In the genomic region with DNA sequence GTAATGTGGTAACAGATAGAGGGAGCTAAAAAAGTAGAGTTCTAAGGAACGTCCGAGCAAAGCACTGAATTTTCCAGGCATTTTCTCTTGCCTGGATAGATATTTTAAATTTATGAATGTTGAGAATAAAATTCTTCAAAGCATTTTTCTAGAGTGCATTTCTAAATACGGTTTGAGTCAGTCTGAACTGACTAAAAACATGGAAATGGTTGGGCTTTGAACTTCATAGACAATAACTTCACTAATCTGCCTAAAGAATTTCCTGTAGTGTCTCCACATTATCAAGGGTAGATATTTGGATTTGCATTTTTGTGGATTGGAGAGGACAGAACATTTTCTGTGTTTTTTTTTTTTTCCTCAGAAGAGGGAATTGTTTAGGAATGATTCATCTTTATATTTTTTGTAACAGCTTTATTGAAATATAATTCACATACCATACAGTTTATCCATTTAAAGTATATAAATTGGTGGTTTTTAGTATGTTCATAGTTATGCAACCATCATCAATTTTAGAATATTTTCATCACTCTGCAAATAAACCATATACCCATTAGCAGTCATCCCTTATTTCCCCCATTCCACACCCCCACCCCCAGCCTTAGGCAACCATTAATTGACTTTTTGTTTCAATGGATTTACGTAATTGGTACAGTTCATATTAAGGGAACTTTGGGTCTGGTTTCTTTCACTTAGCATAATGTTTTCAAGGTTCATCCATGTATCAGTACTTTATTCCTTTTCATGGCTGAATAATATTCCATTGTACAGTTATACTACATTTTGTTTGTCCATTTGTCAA, we compare ENCODE assay signal across 10 cellular contexts. TPM values are rescaled to one million over a fixed set of nuclear protein-coding genes. Genes with fewer than 3 reads are reported as not detected.
DNase-seq lines count a peak whose midpoint lies in the region; ATAC-seq and TF ChIP-seq lines count a peak whose summit lies in the region.
"Had no signal": no experiment of that assay in that cellular context is flagged by ENCODE, and none has a peak within 500 bp of the region (broad histone marks: within the 10 kb centered on the region; RNA-seq: fewer than 3 reads in every experiment).

No MANE protein-coding gene starts in this region.

- TF ChIP-seq CTCF in coronary artery (IDR thresholded peaks at IDR 0.05) = no peak

- H3K9me3 Mint-ChIP-seq in naive B cell = no peaks in the 10 kb centered on the region

- H3K27ac Mint-ChIP-seq in naive B cell = peak overlapping the region; percentile 43 to 98 (median 82)

- peaks cover 53 to 92% (median 71%) of the 10 kb centered on the region in 3 donors for H3K4me1 Mint-ChIP-seq in naive B cell

- peak overlapping the region in 3 of 8 donors; percentile 4 to 63 (median 22) for H3K4me3 Mint-ChIP-seq in naive B cell

- no peaks in the 10 kb centered on the region for H3K27me3 Mint-ChIP-seq in naive B cell

- H3K36me3 Mint-ChIP-seq in naive B cell = no peaks in the 10 kb centered on the region

- H3K4me3 ChIP-seq in coronary artery = no peak overlapping the region

- peak; percentile 90 for DNase-seq in AG08395 (ENCODE audit: low spot score)
- DNase-seq in LHCN-M2 (ENCODE audit: low read depth) = peak; percentile 83
- DNase-seq in coronary artery (ENCODE audit: low spot score) = no peak
- no peak for DNase-seq in naive B cell
- no peak for DNase-seq in NK-92 treated with Interleukin-12 subunit alpha and Interleukin-12 subunit beta, amount 100 ng/mL, for 24 hours (lab: John Stamatoyannopoulos, UW)
- DNase-seq in MV-4-11 (lab: John Stamatoyannopoulos, UW) = no peak
- DNase-seq in activated CD4-positive, alpha-beta T cell treated with anti-CD3 and anti-CD28 coated beads for 48 hours = no peak
- no peak for DNase-seq in NCI-H1092 treated with DMSO at 0.1 percent for 48 hours (lab: John Stamatoyannopoulos, UW)
- DNase-seq: Calu3, NCI-H1436 had no signal

- ATAC-seq in naive B cell (ENCODE audit: low read depth in 2 of 2) = no peak

- peak overlapping the region; percentile 50 to 70 for H3K27ac ChIP-seq in coronary artery

RNA-seq across cellular contexts. Expression of gene GARRE1, which starts 20.7 kb away (rescaled TPM):
- total RNA-seq in LHCN-M2 (2014; rRNA removed) = 6.8 and 7.7 TPM in 2 replicates
- 5.8 TPM for polyA plus RNA-seq in LHCN-M2 (2012)
- 10 to 100 TPM in 2 of 6 donors, 1 to 10 TPM in 4; 2.1 to 16.9 (median 9.4) TPM for polyA plus RNA-seq in naive B cell (ENCODE audit: low read depth in 6 of 6)

Comparison
In these comparisons a context has a peak if more than half of its experiments do, and no peak if none do; other contexts are left out.
1. DNase-seq: peak in AG08395 (single experiment) and LHCN-M2 (single experiment); none in coronary artery (single experiment), naive B cell (single experiment), NK-92 treated with Interleukin-12 subunit alpha and Interleukin-12 subunit beta, amount 100 ng/mL, for 24 hours (single experiment), MV-4-11 (single experiment), activated CD4-positive, alpha-beta T cell treated with anti-CD3 and anti-CD28 coated beads for 48 hours (single experiment) and NCI-H1092 treated with DMSO at 0.1 percent for 48 hours (single experiment).